Comparison of ENCODE assay signal across 26 cellular contexts in the genomic region with DNA sequence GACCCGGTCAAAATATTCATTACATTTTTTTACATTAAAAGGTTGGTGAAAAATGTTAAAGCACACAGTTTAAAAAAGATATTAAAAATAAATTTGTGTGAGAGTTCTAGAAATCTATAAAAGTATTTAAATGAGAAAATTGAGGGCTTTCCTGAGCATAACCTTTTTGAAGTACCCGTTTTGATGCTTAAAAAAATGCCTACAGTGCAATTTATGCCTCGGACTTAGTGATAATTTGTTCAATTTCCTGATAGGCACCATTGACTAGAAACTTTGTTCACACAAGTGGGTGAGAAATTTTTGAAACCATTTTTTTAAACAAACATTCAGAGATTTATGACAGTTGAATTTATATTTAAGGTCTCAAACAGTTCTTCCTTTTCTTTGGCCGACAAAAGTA. TPM values are rescaled to one million over a fixed set of nuclear protein-coding genes. Genes with fewer than 3 reads are reported as not detected.
A peak's percentile ranks its signal among the peaks of the same experiment; 100 is the strongest.
DNase-seq lines count a peak whose midpoint lies in the region; ATAC-seq, FAIRE-seq and TF ChIP-seq lines count a peak whose summit lies in the region.
"Had no signal": no experiment of that assay in that cellular context is flagged by ENCODE, and none has a peak within 500 bp of the region (broad histone marks: within the 10 kb centered on the region; RNA-seq: fewer than 3 reads in every experiment).

No MANE protein-coding gene starts in this region.

- H3K27ac Mint-ChIP-seq in brain, result peak overlapping the region in 4 of 5 experiments; percentile 80 to 95 (median 92)
- H3K27ac Mint-ChIP-seq: CD14-positive monocyte; CD4-positive, alpha-beta memory T cell; CD4-positive, CD25-positive, alpha-beta regulatory T cell; CD8-positive, alpha-beta memory T cell had no signal

- H3K36me3 ChIP-seq in HepG2 (replicated peaks in 1 of 2; ENCODE audit: control insufficient read depth in 1 of 2, insufficient read depth in 2 of 2, low read length in 2 of 2) (no peaks in the 10 kb centered on the region), right lobe of liver (no peaks in the 10 kb centered on the region)
- H3K36me3 ChIP-seq: BE2C, BLaER1 had no signal

- in situ Hi-C loops in HepG2 (cut with HindIII; ENCODE audit: extremely low pct_ligation_motif_present, low pct_unique_long_range_greater_than_20kb), result no loop called here

- DNase-seq in HepG2 (ENCODE audit: low spot score), result no peak
- no peak for DNase-seq in right lobe of liver
- no peak for DNase-seq in AG20443 (ENCODE audit: low spot score)
- DNase-seq: BE2C; C1 segment of cervical spinal cord; CD4-positive, alpha-beta memory T cell; CD4-positive, CD25-positive, alpha-beta regulatory T cell; CD8-positive, alpha-beta memory T cell; COR-L47; DMS 273 treated with DMSO at 0.1 percent for 48 hours; DMS153; DMS53; DMS79; DND-41; EL; GDM1 had no signal

- WGBS in HepG2 (ENCODE audit: low lambda C conversion rate), result 30% methylated on average over 4 of the region's 4 CpGs
- WGBS in right lobe of liver (ENCODE audit: insufficient coverage, low coverage, low lambda C conversion rate, missing lambda C conversion rate), result 63% methylated on average over 4 of the region's 4 CpGs

- H3K9ac ChIP-seq in HepG2 (ENCODE audit: insufficient read depth, low read depth, low read length), result no peak overlapping the region
- H3K9ac ChIP-seq: BLaER1 had no signal

- TF ChIP-seq EP300 in HepG2 (IDR thresholded peaks at IDR 0.05; ENCODE audit: low read depth in 2 of 2, low read length in 2 of 2) (no peak), HepG2 (CRISPR knock-in tag; IDR thresholded peaks at IDR 0.05; ENCODE audit: borderline replicate concordance) (no peak)

- no peak for TF ChIP-seq RAD21 in HepG2 (CRISPR knock-in tag; IDR thresholded peaks at IDR 0.05)

- CTCF ChIA-PET in HepG2 (lab: Yijun Ruan, JAX; ENCODE audit: low intra/inter-chr PET ratio, low total read pairs), result no interaction called here

- H3K27me3 ChIP-seq in HepG2 (ENCODE audit: control insufficient read depth in 1 of 2, insufficient read depth in 2 of 2, low read length in 2 of 2) (peaks cover 2 to 20% of the 10 kb centered on the region in 2 experiments; a peak in 3 of 5 replicates), right lobe of liver (no peaks in the 10 kb centered on the region)
- H3K27me3 ChIP-seq: BLaER1 had no signal

- no peaks in the 10 kb centered on the region for H3K9me3 Mint-ChIP-seq in brain

- FAIRE-seq in HepG2 (lab: Jason Lieb, UNC), result no peak
- FAIRE-seq: A549, GM12878, GM12892, GM18507 had no signal

- H3K4me1 ChIP-seq in HepG2 (ENCODE audit: insufficient read depth, low read length) (peaks cover 8% of the 10 kb centered on the region), right lobe of liver (no peaks in the 10 kb centered on the region)
- H3K4me1 ChIP-seq: A549, BE2C, BLaER1 had no signal

- H3K27ac ChIP-seq in HepG2 (ENCODE audit: extremely low read length, insufficient read depth, low read length), result no peak overlapping the region
- H3K27ac ChIP-seq in right lobe of liver, result no peak overlapping the region
- H3K27ac ChIP-seq: 22Rv1, A549, BLaER1 had no signal

- no peak overlapping the region for H3K4me3 ChIP-seq in HepG2 (replicated peaks in 1 of 3; ENCODE audit: insufficient read depth in 1 of 3, low read depth in 2 of 3, low read length in 3 of 3)
- H3K4me3 ChIP-seq in right lobe of liver, result no peak overlapping the region
- H3K4me3 ChIP-seq: A549, BLaER1, GM12878 had no signal

- ATAC-seq in HepG2 (no peak), right lobe of liver (no peak), HG02678 (IDR thresholded peaks at IDR 0.05; ENCODE audit: unreplicated experiment) (no peak)
- ATAC-seq: A549, GM12878 had no signal

- no peak overlapping the region for H3K4me3 Mint-ChIP-seq in brain
- H3K4me3 Mint-ChIP-seq: CD14-positive monocyte; CD4-positive, alpha-beta memory T cell; CD4-positive, CD25-positive, alpha-beta regulatory T cell; CD8-positive, alpha-beta memory T cell had no signal

- peaks cover 48% of the 10 kb centered on the region for H3K4me1 Mint-ChIP-seq in brain
- H3K4me1 Mint-ChIP-seq: CD14-positive monocyte; CD4-positive, alpha-beta memory T cell; CD4-positive, CD25-positive, alpha-beta regulatory T cell; CD8-positive, alpha-beta memory T cell had no signal

- no peaks in the 10 kb centered on the region for H3K36me3 Mint-ChIP-seq in brain
- H3K36me3 Mint-ChIP-seq: CD14-positive monocyte; CD4-positive, alpha-beta memory T cell; CD4-positive, CD25-positive, alpha-beta regulatory T cell; CD8-positive, alpha-beta memory T cell had no signal

- H3K79me2 ChIP-seq in HepG2 (ENCODE audit: insufficient read depth, low read length), result no peaks in the 10 kb centered on the region

- no peak for TF ChIP-seq CTCF in HepG2 (CRISPR knock-in tag; IDR thresholded peaks at IDR 0.05)
- TF ChIP-seq CTCF in right lobe of liver (IDR thresholded peaks at IDR 0.05), result no peak
- TF ChIP-seq CTCF in brain (conservative IDR thresholded peaks at IDR 0.05), result no peak

- H3K27me3 Mint-ChIP-seq in brain, result peaks cover 7% of the 10 kb centered on the region

- BruUV-seq in HepG2 (replicated peaks; lab: Mats Ljungman, UMichigan), result no TSS peak

- TF ChIP-seq POLR2A in HepG2 (IDR thresholded peaks at IDR 0.05; ENCODE audit: insufficient read depth in 1 of 2, low read depth in 2 of 2, low read length in 2 of 2) (no peak), right lobe of liver (IDR thresholded peaks at IDR 0.05) (no peak)

- no peak overlapping the region for H2AFZ ChIP-seq in HepG2 (ENCODE audit: low read length)

- H3K4me2 ChIP-seq in HepG2 (ENCODE audit: low read depth, low read length), result no peak overlapping the region
- H3K4me2 ChIP-seq: A549, BLaER1 had no signal

- H4K20me1 ChIP-seq in HepG2 (ENCODE audit: insufficient read depth, low read length), result no peaks in the 10 kb centered on the region
- H4K20me1 ChIP-seq: BLaER1 had no signal

- no peaks in the 10 kb centered on the region for H3K9me3 ChIP-seq in HepG2 (ENCODE audit: low read length)
- H3K9me3 ChIP-seq in right lobe of liver, result no peaks in the 10 kb centered on the region
- H3K9me3 ChIP-seq: A549, BE2C had no signal

- POLR2A ChIA-PET in HepG2 (lab: Yijun Ruan, JAX), result no interaction called here

- intact Hi-C loops in HepG2 (cut with micrococcal nuclease; ENCODE audit: unreplicated experiment), result no loop called here
- intact Hi-C loops in right lobe of liver (cut with DNase I), result no loop called here

TF ChIP-seq in HepG2, 621 proteins besides CTCF, POLR2A, EP300 and RAD21:
- peak; percentile 55 to 71; a peak in 3 of 4 replicates for TF ChIP-seq MAFK (conservative IDR thresholded peaks at IDR 0.05 in 1 of 2, IDR thresholded peaks at IDR 0.05 in 1 of 2; ENCODE audit: low read length in 2 of 2)
- TF ChIP-seq MAFF (IDR thresholded peaks at IDR 0.05; ENCODE audit: low read depth, low read length), result peak; percentile 63
- no peak for TF ChIP-seq SYNCRIP (IDR thresholded peaks at IDR 0.05; ENCODE audit: insufficient read depth, low read depth, low read length)

RNA-seq across cellular contexts. Expression of a gene that starts 29.7 kb away (rescaled TPM):
- total RNA-seq in HepG2 (2016; rRNA removed; fragmentation: Illumina TruSeq; extraction: Trizol), result not detected in 2 replicates
- not detected in 2 replicates for total RNA-seq in HepG2 (2016; cell fraction: cytosol; rRNA removed; fragmentation: Illumina TruSeq; extraction: Trizol; ENCODE audit: low read depth)
- total RNA-seq in HepG2 (2016; cell fraction: insoluble cytoplasmic fraction; rRNA removed; fragmentation: Illumina TruSeq; extraction: Trizol), result not detected in 2 replicates
- total RNA-seq in HepG2 (2016; cell fraction: membrane; rRNA removed; fragmentation: Illumina TruSeq; extraction: Trizol), result not detected in 2 replicates
- total RNA-seq in HepG2 (2016; cell fraction: nucleus; rRNA removed; fragmentation: Illumina TruSeq; extraction: Trizol), result not detected in 2 replicates
- not detected in 2 replicates for polyA plus RNA-seq in HepG2 (2011; rRNA removed)
- not detected in 2 replicates for polyA plus RNA-seq in HepG2 (2011; cell fraction: cytosol; rRNA removed)
- polyA plus RNA-seq in HepG2 (2011; cell fraction: nucleus; rRNA removed), result not detected in 2 replicates
- not detected in 2 replicates for polyA plus RNA-seq in HepG2 (2012)
- polyA plus RNA-seq in HepG2 (2016; cell fraction: cytosol; fragmentation: Illumina TruSeq; extraction: Trizol; ENCODE audit: low read depth), result not detected in 2 replicates
- not detected in 2 replicates for polyA plus RNA-seq in HepG2 (2016; cell fraction: insoluble cytoplasmic fraction; fragmentation: Illumina TruSeq; extraction: Trizol; ENCODE audit: low read depth)
- not detected in 2 replicates for polyA plus RNA-seq in HepG2 (2016; cell fraction: membrane; fragmentation: Illumina TruSeq; extraction: Trizol; ENCODE audit: low read depth)
- polyA plus RNA-seq in HepG2 (2016; cell fraction: nucleus; fragmentation: Illumina TruSeq; extraction: Trizol; ENCODE audit: insufficient read depth, low read depth), result not detected in 2 replicates
- not detected in 2 replicates for polyA minus RNA-seq in HepG2 (2011; rRNA and poly(A)+ RNA removed; ENCODE audit: low replicate concordance)
- polyA minus RNA-seq in HepG2 (2011; cell fraction: cytosol; rRNA and poly(A)+ RNA removed), result not detected in 2 replicates
- not detected in 2 replicates for polyA minus RNA-seq in HepG2 (2011; cell fraction: nucleus; rRNA and poly(A)+ RNA removed)
- 1 to 10 TPM in 5 of 6 experiments, under 1 TPM in 1; 0.76 to 8.8 (median 5.1) TPM for total RNA-seq in right lobe of liver
- polyA plus RNA-seq in brain (ENCODE audit: insufficient read depth, low read depth, low replicate concordance), result 110 TPM
- total RNA-seq: G401 had no signal
- polyA plus RNA-seq: A549; CD14-positive monocyte; CD4-positive, alpha-beta memory T cell; CD4-positive, CD25-positive, alpha-beta regulatory T cell; GM12878 had no signal
